ENCODE assay signal across 8 cellular contexts in genomic region chr16:67428146-67428731, GRCh38. TPM values are rescaled to one million over a fixed set of nuclear protein-coding genes. Genes with fewer than 3 reads are reported as not detected.
DNase-seq lines count a peak whose midpoint lies in the region; ATAC-seq and TF ChIP-seq lines count a peak whose summit lies in the region.

No MANE protein-coding gene starts in this region.

- TF ChIP-seq CTCF in fibroblast of villous mesenchyme (IDR thresholded peaks at IDR 0.05; ENCODE audit: insufficient read depth, low read depth, low read length), result peak; percentile 96
- peak; percentile 48 to 87 (median 72) for TF ChIP-seq CTCF in vagina (IDR thresholded peaks at IDR 0.05)

- TF ChIP-seq POLR2A in vagina (IDR thresholded peaks at IDR 0.05), result no peak

- H3K9me3 ChIP-seq in vagina, result no peaks in the 10 kb centered on the region

- peak overlapping the region; percentile 78 for H3K27ac ChIP-seq in vagina

- peak; percentile 52 for DNase-seq in DMS 273 treated with DMSO at 0.1 percent for 48 hours (lab: John Stamatoyannopoulos, UW)
- peak; percentile 88 for DNase-seq in HuH-7.5 (ENCODE audit: low spot score)
- DNase-seq in OCI-M1 (lab: John Stamatoyannopoulos, UW), result peak; percentile 76
- peak; percentile 15 for DNase-seq in activated T-helper 1 cell treated with Interleukin-2 at 50 U/mL for 16 hours (ENCODE audit: low read depth)
- peak; percentile 71 for DNase-seq in fibroblast of villous mesenchyme (ENCODE audit: low read depth)
- DNase-seq in occipital lobe (lab: John Stamatoyannopoulos, UW), result peak; percentile 14
- DNase-seq in vagina (ENCODE audit: extremely low spot score in 2 of 2), result no peak

- peaks cover 60% of the 10 kb centered on the region for H3K4me1 ChIP-seq in vagina

- no peaks in the 10 kb centered on the region for H3K36me3 ChIP-seq in vagina

- intact Hi-C loops in vagina (cut with DNase I), result no loop called here

- H3K4me3 ChIP-seq in fibroblast of villous mesenchyme (ENCODE audit: low read depth, low read length) (no peak overlapping the region), vagina (no peak overlapping the region)

- no peak for ATAC-seq in GM21515 (IDR thresholded peaks at IDR 0.05; ENCODE audit: unreplicated experiment)

- no peaks in the 10 kb centered on the region for H3K27me3 ChIP-seq in vagina

RNA-seq across cellular contexts. Expression of gene HSD11B2, which starts 2.7 kb away (rescaled TPM):
- total RNA-seq in fibroblast of villous mesenchyme, result not detected in 2 replicates
- total RNA-seq in occipital lobe, result not detected
- total RNA-seq in vagina, result 30.2 TPM

RNA-seq across cellular contexts. Expression of gene ZDHHC1, which starts 12.0 kb away (rescaled TPM):
- total RNA-seq in fibroblast of villous mesenchyme, result 5.2 and 8.1 TPM in 2 replicates
- total RNA-seq in occipital lobe, result 2.3 TPM
- 22.3 TPM for total RNA-seq in vagina

RNA-seq across cellular contexts. Expression of gene TPPP3, which starts 34.9 kb away (rescaled TPM):
- total RNA-seq in fibroblast of villous mesenchyme (0.86 and 0.97 TPM in 2 replicates), occipital lobe (2.3 TPM), vagina (28.2 TPM)

RNA-seq across cellular contexts. Expression of gene ATP6V0D1, which starts 52.7 kb away (rescaled TPM):
- total RNA-seq in fibroblast of villous mesenchyme, result 107 and 122 TPM in 2 replicates
- total RNA-seq in occipital lobe, result 63.0 TPM
- 110 TPM for total RNA-seq in vagina

RNA-seq across cellular contexts. Expression of gene AGRP, which starts 55.1 kb away (rescaled TPM):
- total RNA-seq in fibroblast of villous mesenchyme (not detected in 2 replicates), occipital lobe (not detected), vagina (not detected)

Comparison
In these comparisons a context has a peak if more than half of its experiments do, and no peak if none do; other contexts are left out.
1. DNase-seq: peak in DMS 273 treated with DMSO at 0.1 percent for 48 hours (single experiment), HuH-7.5 (single experiment), OCI-M1 (single experiment), activated T-helper 1 cell treated with Interleukin-2 at 50 U/mL for 16 hours (single experiment), fibroblast of villous mesenchyme (single experiment) and occipital lobe (single experiment); none in vagina (0 of 2).
2. RNA of gene HSD11B2, which starts 2.7 kb away (total RNA-seq): 30.2 TPM in vagina (single experiment); not detected in fibroblast of villous mesenchyme and not detected in occipital lobe (single experiment); every median in the first group is over 10 times any median in the second.